ENCODE assay signal across 13 cellular contexts in genomic region chr9:136508729-136509500, GRCh38.
"Had no signal": no experiment of that assay in that cellular context is flagged by ENCODE, and none has a peak within 500 bp of the region (broad histone marks: within the 10 kb centered on the region; RNA-seq: fewer than 3 reads in every experiment).

No MANE protein-coding gene starts in this region.

- H3K27ac ChIP-seq: colonic mucosa, thoracic aorta had no signal

- DNase-seq: activated CD4-positive, alpha-beta T cell treated with anti-CD3 and anti-CD28 coated beads for 48 hours; activated effector memory CD4-positive, alpha-beta T cell treated with anti-CD3 and anti-CD28 coated beads, Interleukin-2, amount 50 U/mL, for 16 hours; activated T-cell treated with anti-CD3 and anti-CD28 coated beads for 4 hours; amniotic stem cell; colonic mucosa; hippocampal formation; left lung; occipital lobe; stimulated activated CD4-positive, alpha-beta T cell treated with anti-CD3 and anti-CD28 coated beads, Interleukin-2, amount 100 ng/mL, for 48 hours had no signal

- H3K4me3 ChIP-seq: colonic mucosa, esophagus muscularis mucosa, left lung, thoracic aorta had no signal

- H3K4me1 ChIP-seq: colonic mucosa had no signal

- H3K27me3 ChIP-seq: colonic mucosa, esophagus muscularis mucosa, left lung had no signal

- ATAC-seq: left lung; natural killer cell treated with Interleukin-12 subunit alpha and Interleukin-12 subunit beta and Interleukin-15 and Interleukin-18, amount 100 ng/mL, for 72 hours; WTC11 had no signal

- H3K9me3 ChIP-seq: colonic mucosa, esophagus muscularis mucosa, left lung, thoracic aorta had no signal
